ENCODE assay signal across 23 cellular contexts in the genomic region with DNA sequence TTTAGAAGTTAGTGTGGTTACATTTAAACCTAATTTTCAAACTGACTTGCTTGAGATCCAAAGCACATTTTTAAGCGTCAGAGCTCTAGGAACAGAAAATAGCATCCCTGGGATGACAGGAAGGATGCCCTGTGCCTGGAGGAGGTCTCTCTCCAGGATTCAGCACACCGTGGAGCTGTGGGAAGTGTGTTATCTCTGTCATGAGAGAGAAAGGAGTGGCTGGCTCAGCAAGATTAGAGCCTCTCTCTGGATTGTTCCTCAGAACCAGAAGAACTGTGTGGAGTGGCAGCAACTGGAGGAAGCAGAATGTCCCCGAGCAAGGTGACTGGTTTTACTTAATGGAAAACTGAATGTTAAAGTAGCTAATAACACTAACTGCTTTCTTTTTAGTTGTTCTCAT.
DNase-seq lines count a peak whose midpoint lies in the region; ATAC-seq and TF ChIP-seq lines count a peak whose summit lies in the region.
"Had no signal": no experiment of that assay in that cellular context is flagged by ENCODE, and none has a peak within 500 bp of the region (broad histone marks: within the 10 kb centered on the region; RNA-seq: fewer than 3 reads in every experiment).

No MANE protein-coding gene starts in this region.

- H3K27me3 Mint-ChIP-seq in mesothelial cell of epicardium (ENCODE audit: low read depth), result no peaks in the 10 kb centered on the region

- H3K36me3 ChIP-seq in left ventricle myocardium inferior (no peaks in the 10 kb centered on the region), rectal smooth muscle tissue (ENCODE audit: control insufficient read depth, insufficient read depth, low read length) (no peaks in the 10 kb centered on the region), OCI-LY7 (ENCODE audit: insufficient read depth, low read length) (no peaks in the 10 kb centered on the region)
- H3K36me3 ChIP-seq: BE2C, Peyer's patch had no signal

- H3K4me1 Mint-ChIP-seq in mesothelial cell of epicardium, result peaks cover 18% of the 10 kb centered on the region

- no peak overlapping the region for H3K4me3 Mint-ChIP-seq in mesothelial cell of epicardium

- intact Hi-C loops in left ventricle myocardium inferior (cut with micrococcal nuclease), result no loop called here
- intact Hi-C loops in OCI-LY7 (cut with micrococcal nuclease; ENCODE audit: unreplicated experiment), result no loop called here

- no TSS peak for BruUV-seq in OCI-LY7 (replicated peaks; lab: Mats Ljungman, UMichigan)

- H3K79me2 ChIP-seq in OCI-LY7 (ENCODE audit: insufficient read depth, low read depth, low read length), result no peaks in the 10 kb centered on the region

- H3K4me3 ChIP-seq in left ventricle myocardium inferior (no peak overlapping the region), rectal smooth muscle tissue (ENCODE audit: low read length) (no peak overlapping the region), OCI-LY7 (ENCODE audit: low read depth, low read length, poor library complexity, severe bottlenecking) (no peak overlapping the region)
- H3K4me3 ChIP-seq: Peyer's patch had no signal

- POLR2A ChIA-PET in OCI-LY7 (lab: Charles Lee), result no interaction called here

- TF ChIP-seq CTCF in left ventricle myocardium inferior (IDR thresholded peaks at IDR 0.05; ENCODE audit: borderline replicate concordance) (no peak), mesothelial cell of epicardium (IDR thresholded peaks at IDR 0.05; ENCODE audit: unreplicated experiment) (no peak), OCI-LY7 (conservative IDR thresholded peaks at IDR 0.05; ENCODE audit: low read length) (no peak)

- no peak overlapping the region for H3K9ac ChIP-seq in rectal smooth muscle tissue (ENCODE audit: low read length)

- H4K20me1 ChIP-seq in OCI-LY7 (ENCODE audit: insufficient read depth, low read length), result no peaks in the 10 kb centered on the region

- H3K27me3 ChIP-seq in left ventricle myocardium inferior (ENCODE audit: low read depth), result no peaks in the 10 kb centered on the region
- H3K27me3 ChIP-seq in rectal smooth muscle tissue (ENCODE audit: control insufficient read depth, insufficient read depth, low read length), result no peaks in the 10 kb centered on the region
- H3K27me3 ChIP-seq: BE2C, Peyer's patch had no signal

- ATAC-seq in HG02840 (IDR thresholded peaks at IDR 0.05; ENCODE audit: low FRiP score, unreplicated experiment), result no peak
- ATAC-seq: HepG2 had no signal

- H3K4me1 ChIP-seq in left ventricle myocardium inferior (peaks cover 23% of the 10 kb centered on the region), rectal smooth muscle tissue (ENCODE audit: control insufficient read depth, insufficient read depth, low read length) (peaks cover 3% of the 10 kb centered on the region), OCI-LY7 (ENCODE audit: insufficient read depth, low read length, poor library complexity, severe bottlenecking) (no peaks in the 10 kb centered on the region)
- H3K4me1 ChIP-seq: BE2C, Peyer's patch had no signal

- H3K9me3 Mint-ChIP-seq in mesothelial cell of epicardium, result no peaks in the 10 kb centered on the region

- DNase-seq in OCI-M1 (lab: John Stamatoyannopoulos, UW), result peak; percentile 38
- no peak for DNase-seq in left ventricle myocardium inferior
- no peak for DNase-seq in mesothelial cell of epicardium (ENCODE audit: low spot score in 2 of 2, unreplicated experiment in 2 of 2)
- DNase-seq in NCI-H1930 (lab: John Stamatoyannopoulos, UW), result no peak
- DNase-seq in OCI-LY7 (ENCODE audit: low spot score), result no peak
- no peak for DNase-seq in amygdala (lab: John Stamatoyannopoulos, UW)
- DNase-seq: BE2C; DMS53; GDM1; KBM-7; MM.1S; NCI-H1048; NCI-H1417 treated with DMSO at 0.1 percent for 48 hours; NCI-H2029; NCI-H226; NCI-H510A treated with DMSO at 0.1 percent for 48 hours; NCI-H774; NK-92 treated with Interleukin-12 subunit alpha and Interleukin-12 subunit beta, amount 100 ng/mL, for 24 hours; Peyer's patch had no signal

- H3K4me2 ChIP-seq in OCI-LY7 (ENCODE audit: low read length), result no peak overlapping the region

- H3K27ac Mint-ChIP-seq in mesothelial cell of epicardium, result peak overlapping the region; percentile 12

- CTCF ChIA-PET in OCI-LY7 (lab: Charles Lee; ENCODE audit: unreplicated experiment), result no interaction called here

- no peaks in the 10 kb centered on the region for H3K36me3 Mint-ChIP-seq in mesothelial cell of epicardium

- peak overlapping the region; percentile 42 for H3K27ac ChIP-seq in left ventricle myocardium inferior (replicated peaks)
- H3K27ac ChIP-seq in rectal smooth muscle tissue (ENCODE audit: low read depth, low read length), result peak overlapping the region; percentile 3
- no peak overlapping the region for H3K27ac ChIP-seq in OCI-LY7 (ENCODE audit: low read depth, low read length, poor library complexity, severe bottlenecking)
- H3K27ac ChIP-seq: HL-60, Peyer's patch had no signal

- no peak overlapping the region for H2AFZ ChIP-seq in OCI-LY7 (ENCODE audit: low read length)

- H3K9me3 ChIP-seq in left ventricle myocardium inferior (replicated peaks) (no peaks in the 10 kb centered on the region), OCI-LY7 (ENCODE audit: low read length) (no peaks in the 10 kb centered on the region)
- H3K9me3 ChIP-seq: BE2C, Peyer's patch had no signal

- H3K9me2 ChIP-seq in OCI-LY7 (ENCODE audit: insufficient read depth, low read length), result no peaks in the 10 kb centered on the region
